ENCODE assay signal across 7 cellular contexts in genomic region chr11:20363500-20364411, GRCh38. TPM values are rescaled to one million over a fixed set of nuclear protein-coding genes. Genes with fewer than 3 reads are reported as not detected.
A peak's percentile ranks its signal among the peaks of the same experiment; 100 is the strongest.
DNase-seq lines count a peak whose midpoint lies in the region; ATAC-seq and TF ChIP-seq lines count a peak whose summit lies in the region.

HTATIP2 (plus strand) TSS chr11:20363714; CDS start chr11:20364238, 524 bp downstream.

- peak within 1 kb of the TSS; percentile 65 for H3K4me3 Mint-ChIP-seq in endodermal cell

- peaks cover 31% of the 10 kb centered on the region for H3K27me3 Mint-ChIP-seq in endodermal cell (ENCODE audit: insufficient read depth)

- H3K9me3 ChIP-seq in endodermal cell (ENCODE audit: control insufficient read depth, low read length), result no peaks in the 10 kb centered on the region
- no peaks in the 10 kb centered on the region for H3K9me3 ChIP-seq in mesodermal cell (ENCODE audit: control insufficient read depth, low read length)

- H3K9me3 Mint-ChIP-seq in endodermal cell, result peaks cover 3% of the 10 kb centered on the region

- ATAC-seq in GM18520 (IDR thresholded peaks at IDR 0.05; ENCODE audit: unreplicated experiment) (peak; percentile 90), HG02852 (IDR thresholded peaks at IDR 0.05; ENCODE audit: unreplicated experiment) (peak; percentile 94)

- DNase-seq in NCI-H2196 treated with DMSO at 0.1 percent for 48 hours (lab: John Stamatoyannopoulos, UW; ENCODE audit: unreplicated experiment) (peak; percentile 29), endodermal cell (peak; percentile 85)
- peak; percentile 35 to 57 (median 40) for DNase-seq in activated CD8-positive, alpha-beta memory T cell treated with anti-CD3 and anti-CD28 coated beads for 48 hours (ENCODE audit: low read depth in 2 of 3, low spot score in 2 of 3)
- peak; percentile 45 for DNase-seq in stimulated activated CD8-positive, alpha-beta memory T cell treated with anti-CD3 and anti-CD28 coated beads, Interleukin-15, amount 100 ng/mL, for 24 hours (ENCODE audit: low read depth)

- H3K36me3 ChIP-seq in endodermal cell (ENCODE audit: control insufficient read depth, insufficient read depth, low read length), result no peaks in the 10 kb centered on the region
- H3K36me3 ChIP-seq in mesodermal cell (ENCODE audit: control insufficient read depth, insufficient read depth, low read length), result no peaks in the 10 kb centered on the region

- 14 to 30% methylated on average over 21 to 71 of the region's 71 CpGs for WGBS in endodermal cell (ENCODE audit: insufficient coverage in 1 of 2, insufficient read length in 1 of 2), 2 experiments
- WGBS in mesodermal cell (ENCODE audit: insufficient coverage in 2 of 2), 2 experiments, result 17% methylated on average over 61 to 71 of the region's 71 CpGs

- H3K27ac Mint-ChIP-seq in endodermal cell, result peak within 1 kb of the TSS; percentile 87

- TF ChIP-seq CTCF in endodermal cell (conservative IDR thresholded peaks at IDR 0.05), result no peak

- H3K36me3 Mint-ChIP-seq in endodermal cell (ENCODE audit: low read depth), result peaks cover 2% of the 10 kb centered on the region

- H3K4me3 ChIP-seq in endodermal cell (ENCODE audit: low read length) (peak within 1 kb of the TSS; percentile 80), mesodermal cell (ENCODE audit: extremely low read depth, insufficient read depth, low read length, poor library complexity, severe bottlenecking) (peak within 1 kb of the TSS; percentile 50)

- H3K27ac ChIP-seq in endodermal cell (ENCODE audit: low read depth, low read length), result no peak within 1 kb of the TSS
- H3K27ac ChIP-seq in mesodermal cell (ENCODE audit: low read depth, low read length, severe bottlenecking), result peak within 1 kb of the TSS; percentile 25

- H3K27me3 ChIP-seq in endodermal cell (ENCODE audit: control insufficient read depth, insufficient read depth, low read length, poor library complexity, severe bottlenecking), result peaks cover 27% of the 10 kb centered on the region

- H3K4me1 Mint-ChIP-seq in endodermal cell, result peaks cover 21% of the 10 kb centered on the region

- H3K4me1 ChIP-seq in endodermal cell (ENCODE audit: control insufficient read depth, insufficient read depth, low read length) (peaks cover 2% of the 10 kb centered on the region), mesodermal cell (ENCODE audit: control insufficient read depth, insufficient read depth, low read length, poor library complexity, severe bottlenecking) (peaks cover 15% of the 10 kb centered on the region)

- H3K9ac ChIP-seq in endodermal cell (ENCODE audit: extremely low read depth, low read length, poor library complexity, severe bottlenecking), result peak within 1 kb of the TSS; percentile 52

RNA-seq across cellular contexts. Expression of gene HTATIP2, which starts in this region (rescaled TPM):
- 10 to 100 TPM; 52.5 to 66.6 TPM for total RNA-seq in endodermal cell
- polyA plus RNA-seq in endodermal cell (2013, experiment 1 of 2), result 10.2 TPM
- polyA plus RNA-seq in endodermal cell (2013, experiment 2 of 2), result 9.6 TPM
- 16.6 TPM for polyA plus RNA-seq in mesodermal cell (2013, experiment 1 of 2)
- 13.7 TPM for polyA plus RNA-seq in mesodermal cell (2013, experiment 2 of 2)

Comparison
In these comparisons a context has a peak if more than half of its experiments do, and no peak if none do; other contexts are left out.
1. DNase-seq: peak in every context shown above with its lines; median percentile 85 in endodermal cell; 45 in stimulated activated CD8-positive, alpha-beta memory T cell treated with anti-CD3 and anti-CD28 coated beads, Interleukin-15, amount 100 ng/mL, for 24 hours; 40 in activated CD8-positive, alpha-beta memory T cell treated with anti-CD3 and anti-CD28 coated beads for 48 hours; 29 in NCI-H2196 treated with DMSO at 0.1 percent for 48 hours.